In genomic region chr2:19682493-19682892, GRCh38 we compare ENCODE assay signal across 22 cellular contexts.
DNase-seq lines count a peak whose midpoint lies in the region; ATAC-seq, FAIRE-seq and TF ChIP-seq lines count a peak whose summit lies in the region.
"Had no signal": no experiment of that assay in that cellular context is flagged by ENCODE, and none has a peak within 500 bp of the region (broad histone marks: within the 10 kb centered on the region; RNA-seq: fewer than 3 reads in every experiment).

No MANE protein-coding gene starts in this region.

- peaks cover 0 to 9% of the 10 kb centered on the region in 2 experiments; a peak in 2 of 4 replicates for H3K4me1 ChIP-seq in HCT116 (ENCODE audit: control insufficient read depth in 1 of 2, insufficient read depth in 2 of 2, low read length in 2 of 2)
- H3K4me1 ChIP-seq in foreskin keratinocyte: no peaks in the 10 kb centered on the region
- no peaks in the 10 kb centered on the region for H3K4me1 ChIP-seq in small intestine (ENCODE audit: control insufficient read depth in 2 of 2, insufficient read depth in 1 of 2, low read depth in 1 of 2, low read length in 1 of 2)
- peaks cover 3 to 10% (median 8%) of the 10 kb centered on the region in 4 donors for H3K4me1 ChIP-seq in esophagus muscularis mucosa
- H3K4me1 ChIP-seq: colonic mucosa, transverse colon had no signal

- H4K20me1 ChIP-seq in HCT116 (ENCODE audit: insufficient read depth): no peaks in the 10 kb centered on the region

- TF ChIP-seq CTCF in HCT116 (IDR thresholded peaks at IDR 0.05 in 2 of 3, conservative IDR thresholded peaks at IDR 0.05 in 1 of 3; ENCODE audit: borderline replicate concordance in 1 of 3, insufficient read depth in 1 of 3, low read depth in 2 of 3, low read length in 2 of 3) (no peak), foreskin keratinocyte (conservative IDR thresholded peaks at IDR 0.05) (no peak), esophagus muscularis mucosa (IDR thresholded peaks at IDR 0.05) (no peak)

- TF ChIP-seq POLR2A in HCT116 (IDR thresholded peaks at IDR 0.05; ENCODE audit: borderline replicate concordance, extremely low read depth, insufficient read depth, insufficient read length): no peak
- TF ChIP-seq POLR2A in esophagus muscularis mucosa (IDR thresholded peaks at IDR 0.05; ENCODE audit: low read depth): no peak

- peak overlapping the region; percentile 24; the same call in 1 of the 2 replicates for H3K4me2 ChIP-seq in HCT116 (ENCODE audit: low read length)

- H3K9me3 ChIP-seq in HCT116 (ENCODE audit: control insufficient read depth in 1 of 2, insufficient read depth in 1 of 2, low read depth in 1 of 2, low read length in 2 of 2) (no peaks in the 10 kb centered on the region), small intestine (ENCODE audit: control insufficient read depth, low read depth) (no peaks in the 10 kb centered on the region), esophagus muscularis mucosa (no peaks in the 10 kb centered on the region)
- H3K9me3 ChIP-seq: colonic mucosa, transverse colon had no signal

- H3K36me3 ChIP-seq in HCT116 (ENCODE audit: control insufficient read depth in 1 of 2, insufficient read depth in 2 of 2, low read length in 2 of 2) (no peaks in the 10 kb centered on the region), small intestine (ENCODE audit: control insufficient read depth in 2 of 2, insufficient read depth in 2 of 2, low read length in 2 of 2) (no peaks in the 10 kb centered on the region), esophagus muscularis mucosa (no peaks in the 10 kb centered on the region)
- H3K36me3 ChIP-seq: brain microvascular endothelial cell, colonic mucosa, transverse colon had no signal

- DNase-seq in HCT116 (ENCODE audit: low read depth, low spot score) (no peak), SW480 (ENCODE audit: low spot score) (peak; percentile 16), foreskin keratinocyte (peak in 1 of 2 donors; percentile 59), small intestine (peak; percentile 3), DMS114 treated with DMSO at 0.1 percent for 48 hours (lab: John Stamatoyannopoulos, UW; ENCODE audit: unreplicated experiment) (no peak), esophagus muscularis mucosa (ENCODE audit: extremely low spot score) (no peak), ecto neural progenitor cell (ENCODE audit: low spot score) (no peak)
- DNase-seq: activated CD4-positive, alpha-beta memory T cell treated with anti-CD3 and anti-CD28 coated beads, Interleukin-2, amount 10 ng/mL, durations not matched to agents 7 days and 5 days; activated CD4-positive, CD25-positive, alpha-beta regulatory T cell; activated effector memory CD4-positive, alpha-beta T cell treated with anti-CD3 and anti-CD28 coated beads, Interleukin-2, amount 50 U/mL, for 16 hours; activated T-cell treated with anti-CD3 and anti-CD28 coated beads for 4 hours; brain microvascular endothelial cell; CD8-positive, alpha-beta memory T cell; colonic mucosa; DMS79 treated with DMSO at 0.1 percent for 48 hours; immature natural killer cell; NCI-H1436; NCI-H524 treated with DMSO at 0.1 percent for 48 hours; occipital lobe; transverse colon had no signal

- H3K79me2 ChIP-seq in HCT116 (ENCODE audit: insufficient read depth, low read length): no peaks in the 10 kb centered on the region

- no peaks in the 10 kb centered on the region for H3K9me2 ChIP-seq in HCT116 (ENCODE audit: insufficient read depth)

- FAIRE-seq in small intestine (lab: Jason Lieb, UNC): no peak
- FAIRE-seq: H54 had no signal

- H3K27ac ChIP-seq in HCT116 (ENCODE audit: low read depth, low read length): no peak overlapping the region
- H3K27ac ChIP-seq in foreskin keratinocyte: no peak overlapping the region
- H3K27ac ChIP-seq in small intestine (ENCODE audit: low read depth in 1 of 2, low read length in 1 of 2): no peak overlapping the region
- no peak overlapping the region for H3K27ac ChIP-seq in esophagus muscularis mucosa (replicated peaks in 1 of 4)
- H3K27ac ChIP-seq: brain microvascular endothelial cell, colonic mucosa, transverse colon had no signal

- no peak for TF ChIP-seq EP300 in esophagus muscularis mucosa (IDR thresholded peaks at IDR 0.05)

- ATAC-seq in HCT116 (no peak), foreskin keratinocyte (peak; percentile 53), HG02763 (IDR thresholded peaks at IDR 0.05; ENCODE audit: unreplicated experiment) (no peak)

- TF ChIP-seq RAD21 in HCT116 (IDR thresholded peaks at IDR 0.05; ENCODE audit: low read depth): no peak

- POLR2A ChIA-PET in HCT116 (lab: Charles Lee): no interaction called here

- RAD21 ChIA-PET in HCT116 (lab: Charles Lee; ENCODE audit: low non-redundant PET in 1 of 2, low total read pairs in 2 of 2, uncharacterized antibody in 2 of 2, unreplicated experiment in 2 of 2): no interaction called here

- H3K9ac ChIP-seq in HCT116 (ENCODE audit: low read length): no peak overlapping the region

- BruUV-seq in HCT116 (replicated peaks; lab: Mats Ljungman, UMichigan): no TSS peak

- intact Hi-C loops in HCT116 (cut with micrococcal nuclease) (no loop called here), esophagus muscularis mucosa (cut with DNase I) (no loop called here)

- peaks cover 9% of the 10 kb centered on the region; the same call in 1 of the 2 replicates for H3K27me3 ChIP-seq in HCT116 (ENCODE audit: insufficient read depth, low read length)
- H3K27me3 ChIP-seq in foreskin keratinocyte: peaks cover 43% of the 10 kb centered on the region
- H3K27me3 ChIP-seq in small intestine (ENCODE audit: control insufficient read depth in 2 of 2, insufficient read depth in 2 of 2, low read length in 2 of 2): no peaks in the 10 kb centered on the region
- H3K27me3 ChIP-seq in esophagus muscularis mucosa: no peaks in the 10 kb centered on the region
- H3K27me3 ChIP-seq: brain microvascular endothelial cell, colonic mucosa, transverse colon had no signal

- H3K4me3 ChIP-seq in HCT116 (replicated peaks in 1 of 2; ENCODE audit: low read depth in 1 of 2, low read length in 2 of 2) (no peak overlapping the region), small intestine (ENCODE audit: low read depth in 1 of 2, low read length in 2 of 2) (no peak overlapping the region), esophagus muscularis mucosa (no peak overlapping the region)
- H3K4me3 ChIP-seq: colonic mucosa, transverse colon had no signal

- CTCF ChIA-PET in HCT116 (lab: Charles Lee): no interaction called here

- WGBS in small intestine, 3 donors: 75 to 88% (median 77%) methylated on average over 1 of the region's 1 CpG
- WGBS in esophagus muscularis mucosa: 95% methylated on average over 1 of the region's 1 CpG

- no peak overlapping the region for H2AFZ ChIP-seq in HCT116 (ENCODE audit: low read depth, low read length, poor library complexity, severe bottlenecking)

TF ChIP-seq in HCT116, 20 proteins besides CTCF, POLR2A, EP300 and RAD21 (continues in another document):
- TF ChIP-seq ZBTB33 (IDR thresholded peaks at IDR 0.05; ENCODE audit: extremely low read depth, insufficient replicate concordance, low read length) (no peak), MAX (IDR thresholded peaks at IDR 0.05) (no peak), EGR1 (IDR thresholded peaks at IDR 0.05; ENCODE audit: low read depth) (no peak), YY1 (IDR thresholded peaks at IDR 0.05; ENCODE audit: extremely low read depth, insufficient replicate concordance, low read depth, low read length) (no peak), POLR2AphosphoS5 (IDR thresholded peaks at IDR 0.05; ENCODE audit: low read depth, low read length) (no peak), JUND (IDR thresholded peaks at IDR 0.05) (peak; percentile 39), CBX3 (IDR thresholded peaks at IDR 0.05; ENCODE audit: low read depth) (no peak), ELF1 (IDR thresholded peaks at IDR 0.05; ENCODE audit: borderline replicate concordance, low read depth) (no peak), EZH2 (IDR thresholded peaks at IDR 0.05) (no peak), ZNF274 (IDR thresholded peaks at IDR 0.05; ENCODE audit: low read depth, low read length) (no peak), ATF3 (IDR thresholded peaks at IDR 0.05) (no peak), EZH2phosphoT487 (IDR thresholded peaks at IDR 0.05; ENCODE audit: borderline replicate concordance) (no peak), CEBPB (IDR thresholded peaks at IDR 0.05; ENCODE audit: low read depth) (no peak)

Comparison
In these comparisons a context has a peak if more than half of its experiments do, and no peak if none do; other contexts are left out.
1. DNase-seq: peak in SW480 (single experiment) and small intestine (single experiment); none in HCT116 (single experiment), DMS114 treated with DMSO at 0.1 percent for 48 hours (single experiment), esophagus muscularis mucosa (single experiment) and ecto neural progenitor cell (single experiment).